12 cellular contexts compared by ENCODE assay signal in the genomic region with DNA sequence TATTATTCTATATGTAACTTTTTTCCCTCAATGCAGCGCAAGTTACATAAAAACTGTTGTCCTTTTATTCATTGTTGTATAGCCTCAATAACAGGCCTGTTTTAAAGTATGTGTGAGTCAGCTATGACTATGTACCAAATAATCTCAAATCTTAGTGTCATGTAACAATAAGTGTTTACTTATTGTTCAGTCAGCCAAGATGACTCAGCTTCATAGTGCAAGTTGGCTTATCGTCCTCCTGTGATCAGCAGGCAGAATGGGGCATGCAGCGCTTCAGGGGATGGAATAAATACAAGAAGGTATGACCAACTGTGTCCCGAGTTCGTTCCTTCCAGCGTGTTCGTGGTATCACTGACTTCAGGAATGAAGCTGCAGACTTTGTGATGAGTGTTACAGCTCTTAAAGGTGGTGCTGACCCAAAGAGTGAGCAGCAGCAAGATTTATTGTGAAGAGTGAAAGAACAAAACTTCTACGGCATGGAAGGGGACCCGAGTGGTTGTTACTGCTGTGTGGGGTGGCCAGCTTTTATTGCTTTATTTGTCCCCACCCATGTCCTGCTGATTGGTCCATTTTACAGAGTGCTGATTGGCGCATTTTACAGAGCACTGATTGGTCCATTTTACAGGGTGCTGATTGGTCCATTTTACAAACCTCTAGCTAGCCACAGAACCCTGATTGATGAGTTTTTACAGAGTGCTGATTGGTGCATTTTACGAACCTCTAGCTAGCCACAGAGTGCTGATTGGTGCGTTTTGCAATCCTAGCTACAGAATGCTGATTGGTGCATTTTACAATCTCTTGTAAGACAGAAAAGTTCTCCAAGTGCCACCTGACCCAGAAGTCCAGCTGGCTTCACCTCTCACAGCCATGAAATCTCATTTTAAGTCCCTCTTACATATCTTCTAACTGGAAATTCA.
DNase-seq lines count a peak whose midpoint lies in the region; ATAC-seq, FAIRE-seq and TF ChIP-seq lines count a peak whose summit lies in the region.
"Had no signal": no experiment of that assay in that cellular context is flagged by ENCODE, and none has a peak within 500 bp of the region (broad histone marks: within the 10 kb centered on the region; RNA-seq: fewer than 3 reads in every experiment).

No MANE protein-coding gene starts in this region.

- 0 out of 2 replicates have a peak, but pooled peaks cover 3% of the 10 kb centered on the region for H3K9me3 ChIP-seq in HEK293 (ENCODE audit: control insufficient read depth, insufficient read depth, low read depth, low read length)

- H3K4me3 ChIP-seq in HEK293 (ENCODE audit: low read depth, low read length): no peak overlapping the region

- H3K27ac Mint-ChIP-seq in activated naive CD8-positive, alpha-beta T cell treated with anti-CD3 and anti-CD28 coated beads for 36 hours: no peak overlapping the region
- H3K27ac Mint-ChIP-seq: activated T-cell treated with anti-CD3 and anti-CD28 coated beads, Interleukin-2, amount 50 U/mL, for 72 hours had no signal

- POLR2A ChIA-PET in HEK293 (lab: Yijun Ruan, JAX): interaction anchor here (0.6 kb wide), 1 partner anchor 745 kb away, joined by 5 read pairs; no protein-coding TSS in a partner anchor

- no peak for ATAC-seq in GM21526 (IDR thresholded peaks at IDR 0.05; ENCODE audit: low FRiP score, unreplicated experiment)
- ATAC-seq: activated T-cell treated with anti-CD3 and anti-CD28 coated beads, Interleukin-2, amount 50 U/mL, for 72 hours had no signal

- DNase-seq in T1000 (lab: John Stamatoyannopoulos, UW): peak; percentile 70
- peak; percentile 94 for DNase-seq in foreskin melanocyte
- peak; percentile 57 for DNase-seq in ureter (ENCODE audit: low spot score)
- no peak for DNase-seq in GM19239 (ENCODE audit: insufficient read length, low spot score)
- DNase-seq in activated naive CD8-positive, alpha-beta T cell treated with anti-CD3 and anti-CD28 coated beads for 36 hours: no peak
- DNase-seq: activated T-cell treated with anti-CD3 and anti-CD28 coated beads, Interleukin-2, amount 50 U/mL, for 72 hours; effector CD4-positive, alpha-beta T cell; mesendoderm; NCI-H2171 treated with DMSO at 0.1 percent for 48 hours; T-helper 2 cell had no signal

- no peaks in the 10 kb centered on the region for H3K4me1 Mint-ChIP-seq in activated naive CD8-positive, alpha-beta T cell treated with anti-CD3 and anti-CD28 coated beads for 36 hours

- H3K36me3 Mint-ChIP-seq in activated naive CD8-positive, alpha-beta T cell treated with anti-CD3 and anti-CD28 coated beads for 36 hours: no peaks in the 10 kb centered on the region

- H3K36me3 ChIP-seq in HEK293 (ENCODE audit: control insufficient read depth in 2 of 2, insufficient read depth in 1 of 2, low read length in 2 of 2): no peaks in the 10 kb centered on the region

- 0 out of 2 replicates have a peak, but pooled peaks cover 5% of the 10 kb centered on the region for H3K4me1 ChIP-seq in HEK293 (ENCODE audit: control insufficient read depth, insufficient read depth, low read length)

- CTCF ChIA-PET in HEK293 (lab: Yijun Ruan, JAX): interaction anchor here (0.6 to 2.8 kb wide), 4 partner anchors 12 to 546 kb away, joined by 3 to 8 read pairs (median 4); no protein-coding TSS in a partner anchor

- 0 out of 2 replicates have a peak overlapping the region, but pooled peaks have one; percentile 40 for H3K27ac ChIP-seq in HEK293 (ENCODE audit: extremely low read depth, low read depth, low read length)

- H3K9me3 Mint-ChIP-seq in activated naive CD8-positive, alpha-beta T cell treated with anti-CD3 and anti-CD28 coated beads for 36 hours: no peaks in the 10 kb centered on the region
- H3K9me3 Mint-ChIP-seq: activated T-cell treated with anti-CD3 and anti-CD28 coated beads, Interleukin-2, amount 50 U/mL, for 72 hours had no signal

- peaks cover 3% of the 10 kb centered on the region for H3K27me3 Mint-ChIP-seq in activated naive CD8-positive, alpha-beta T cell treated with anti-CD3 and anti-CD28 coated beads for 36 hours

- TF ChIP-seq CTCF in HEK293 (tag by site-specific recombination; IDR thresholded peaks at IDR 0.05): no peak

- H3K4me3 Mint-ChIP-seq in activated naive CD8-positive, alpha-beta T cell treated with anti-CD3 and anti-CD28 coated beads for 36 hours: no peak overlapping the region
- H3K4me3 Mint-ChIP-seq: activated T-cell treated with anti-CD3 and anti-CD28 coated beads, Interleukin-2, amount 50 U/mL, for 72 hours had no signal

- no peak for FAIRE-seq in GM19239 (lab: Jason Lieb, UNC)

TF ChIP-seq in HEK293, 187 proteins besides CTCF, POLR2A, EP300 and RAD21 (continues in another document):
- TF ChIP-seq ZNF561 (tag by site-specific recombination; IDR thresholded peaks at IDR 0.05; ENCODE audit: borderline replicate concordance) (no peak), ZNF549 (tag by site-specific recombination; IDR thresholded peaks at IDR 0.05) (no peak), ZNF138 (tag by site-specific recombination; IDR thresholded peaks at IDR 0.05; ENCODE audit: borderline replicate concordance) (no peak), ZNF169 (tag by site-specific recombination; IDR thresholded peaks at IDR 0.05) (no peak), ZFP69B (tag by site-specific recombination; IDR thresholded peaks at IDR 0.05) (peak; percentile 56), MYNN (tag by site-specific recombination; IDR thresholded peaks at IDR 0.05; ENCODE audit: borderline replicate concordance) (no peak), ZNF596 (tag by site-specific recombination; IDR thresholded peaks at IDR 0.05) (no peak), ZNF707 (tag by site-specific recombination; IDR thresholded peaks at IDR 0.05) (no peak), ZNF510 (tag by site-specific recombination; IDR thresholded peaks at IDR 0.05; ENCODE audit: insufficient replicate concordance) (no peak), ZNF404 (tag by site-specific recombination; IDR thresholded peaks at IDR 0.05) (no peak), ZNF292 (tag by site-specific recombination; IDR thresholded peaks at IDR 0.05; ENCODE audit: borderline replicate concordance, low read depth) (no peak), SETDB1 (IDR thresholded peaks at IDR 0.05; ENCODE audit: insufficient read length, low read length) (peak; percentile 79), MZF1 (tag by site-specific recombination; IDR thresholded peaks at IDR 0.05; ENCODE audit: borderline replicate concordance) (peak; percentile 83; the same call in 1 of the 2 replicates), ZIC2 (tag by site-specific recombination; IDR thresholded peaks at IDR 0.05) (no peak)
- TF ChIP-seq, protein P1, sequence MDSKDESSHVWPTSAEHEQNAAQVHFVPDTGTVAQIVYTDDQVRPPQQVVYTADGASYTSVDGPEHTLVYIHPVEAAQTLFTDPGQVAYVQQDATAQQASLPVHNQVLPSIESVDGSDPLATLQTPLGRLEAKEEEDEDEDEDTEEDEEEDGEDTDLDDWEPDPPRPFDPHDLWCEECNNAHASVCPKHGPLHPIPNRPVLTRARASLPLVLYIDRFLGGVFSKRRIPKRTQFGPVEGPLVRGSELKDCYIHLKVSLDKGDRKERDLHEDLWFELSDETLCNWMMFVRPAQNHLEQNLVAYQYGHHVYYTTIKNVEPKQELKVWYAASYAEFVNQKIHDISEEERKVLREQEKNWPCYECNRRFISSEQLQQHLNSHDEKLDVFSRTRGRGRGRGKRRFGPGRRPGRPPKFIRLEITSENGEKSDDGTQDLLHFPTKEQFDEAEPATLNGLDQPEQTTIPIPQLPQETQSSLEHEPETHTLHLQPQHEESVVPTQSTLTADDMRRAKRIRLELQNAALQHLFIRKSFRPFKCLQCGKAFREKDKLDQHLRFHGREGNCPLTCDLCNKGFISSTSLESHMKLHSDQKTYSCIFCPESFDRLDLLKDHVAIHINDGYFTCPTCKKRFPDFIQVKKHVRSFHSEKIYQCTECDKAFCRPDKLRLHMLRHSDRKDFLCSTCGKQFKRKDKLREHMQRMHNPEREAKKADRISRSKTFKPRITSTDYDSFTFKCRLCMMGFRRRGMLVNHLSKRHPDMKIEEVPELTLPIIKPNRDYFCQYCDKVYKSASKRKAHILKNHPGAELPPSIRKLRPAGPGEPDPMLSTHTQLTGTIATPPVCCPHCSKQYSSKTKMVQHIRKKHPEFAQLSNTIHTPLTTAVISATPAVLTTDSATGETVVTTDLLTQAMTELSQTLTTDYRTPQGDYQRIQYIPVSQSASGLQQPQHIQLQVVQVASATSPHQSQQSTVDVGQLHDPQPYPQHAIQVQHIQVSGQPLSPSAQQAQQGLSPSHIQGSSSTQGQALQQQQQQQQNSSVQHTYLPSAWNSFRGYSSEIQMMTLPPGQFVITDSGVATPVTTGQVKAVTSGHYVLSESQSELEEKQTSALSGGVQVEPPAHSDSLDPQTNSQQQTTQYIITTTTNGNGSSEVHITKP (tag by site-specific recombination; IDR thresholded peaks at IDR 0.05): peak; percentile 68
- TF ChIP-seq, protein P2, sequence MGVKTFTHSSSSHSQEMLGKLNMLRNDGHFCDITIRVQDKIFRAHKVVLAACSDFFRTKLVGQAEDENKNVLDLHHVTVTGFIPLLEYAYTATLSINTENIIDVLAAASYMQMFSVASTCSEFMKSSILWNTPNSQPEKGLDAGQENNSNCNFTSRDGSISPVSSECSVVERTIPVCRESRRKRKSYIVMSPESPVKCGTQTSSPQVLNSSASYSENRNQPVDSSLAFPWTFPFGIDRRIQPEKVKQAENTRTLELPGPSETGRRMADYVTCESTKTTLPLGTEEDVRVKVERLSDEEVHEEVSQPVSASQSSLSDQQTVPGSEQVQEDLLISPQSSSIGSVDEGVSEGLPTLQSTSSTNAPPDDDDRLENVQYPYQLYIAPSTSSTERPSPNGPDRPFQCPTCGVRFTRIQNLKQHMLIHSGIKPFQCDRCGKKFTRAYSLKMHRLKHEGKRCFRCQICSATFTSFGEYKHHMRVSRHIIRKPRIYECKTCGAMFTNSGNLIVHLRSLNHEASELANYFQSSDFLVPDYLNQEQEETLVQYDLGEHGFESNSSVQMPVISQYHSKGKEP (tag by site-specific recombination; IDR thresholded peaks at IDR 0.05): no peak
- TF ChIP-seq, protein P3, sequence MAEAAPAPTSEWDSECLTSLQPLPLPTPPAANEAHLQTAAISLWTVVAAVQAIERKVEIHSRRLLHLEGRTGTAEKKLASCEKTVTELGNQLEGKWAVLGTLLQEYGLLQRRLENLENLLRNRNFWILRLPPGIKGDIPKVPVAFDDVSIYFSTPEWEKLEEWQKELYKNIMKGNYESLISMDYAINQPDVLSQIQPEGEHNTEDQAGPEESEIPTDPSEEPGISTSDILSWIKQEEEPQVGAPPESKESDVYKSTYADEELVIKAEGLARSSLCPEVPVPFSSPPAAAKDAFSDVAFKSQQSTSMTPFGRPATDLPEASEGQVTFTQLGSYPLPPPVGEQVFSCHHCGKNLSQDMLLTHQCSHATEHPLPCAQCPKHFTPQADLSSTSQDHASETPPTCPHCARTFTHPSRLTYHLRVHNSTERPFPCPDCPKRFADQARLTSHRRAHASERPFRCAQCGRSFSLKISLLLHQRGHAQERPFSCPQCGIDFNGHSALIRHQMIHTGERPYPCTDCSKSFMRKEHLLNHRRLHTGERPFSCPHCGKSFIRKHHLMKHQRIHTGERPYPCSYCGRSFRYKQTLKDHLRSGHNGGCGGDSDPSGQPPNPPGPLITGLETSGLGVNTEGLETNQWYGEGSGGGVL (tag by site-specific recombination; IDR thresholded peaks at IDR 0.05): no peak

Comparison
In these comparisons a context has a peak if more than half of its experiments do, and no peak if none do; other contexts are left out.
1. DNase-seq: peak in T1000 (single experiment), foreskin melanocyte (single experiment) and ureter (single experiment); none in GM19239 (single experiment) and activated naive CD8-positive, alpha-beta T cell treated with anti-CD3 and anti-CD28 coated beads for 36 hours (single experiment).